Comparison of ENCODE assay signal across 1 cellular context in genomic region chr5:177094224-177095087, GRCh38.
TF ChIP-seq lines count a peak whose summit lies in the region.

No MANE protein-coding gene starts in this region.

TF ChIP-seq in HepG2, 621 proteins besides CTCF, POLR2A, EP300 and RAD21 (continued from another document and continues in another):
- TF ChIP-seq ZNF776 (CRISPR knock-in tag; IDR thresholded peaks at IDR 0.05) (0 out of 2 replicates have a peak, but pooled peaks have one; percentile 41), HINFP (CRISPR knock-in tag; IDR thresholded peaks at IDR 0.05; ENCODE audit: low read depth) (peak; percentile 66; the same call in 1 of the 2 replicates), KMT2A (CRISPR knock-in tag; IDR thresholded peaks at IDR 0.05) (no peak), NCOA2 (CRISPR knock-in tag; IDR thresholded peaks at IDR 0.05) (peak; percentile 73), ZMAT3 (CRISPR knock-in tag; conservative IDR thresholded peaks at IDR 0.05) (0 out of 2 replicates have a peak, but pooled peaks have one; percentile 8), THRA (CRISPR knock-in tag; IDR thresholded peaks at IDR 0.05; ENCODE audit: borderline replicate concordance) (peak; percentile 43; the same call in 1 of the 2 replicates), WIZ (CRISPR knock-in tag; IDR thresholded peaks at IDR 0.05) (no peak), LCORL (IDR thresholded peaks at IDR 0.05) (no peak), LCORL (CRISPR knock-in tag; IDR thresholded peaks at IDR 0.05) (peak; percentile 88), ZNF331 (CRISPR knock-in tag; IDR thresholded peaks at IDR 0.05) (0 out of 2 replicates have a peak, but pooled peaks have one; percentile 22), SKIL (CRISPR knock-in tag; IDR thresholded peaks at IDR 0.05; ENCODE audit: borderline replicate concordance) (peak; percentile 61), GATA4 (IDR thresholded peaks at IDR 0.05; ENCODE audit: borderline replicate concordance, low read depth) (0 out of 2 replicates have a peak, but pooled peaks have one; percentile 35), NR2C2 (CRISPR knock-in tag; IDR thresholded peaks at IDR 0.05; ENCODE audit: borderline replicate concordance) (peak; percentile 82), IKZF5 (CRISPR knock-in tag; IDR thresholded peaks at IDR 0.05) (0 out of 2 replicates have a peak, but pooled peaks have one; percentile 41), PCBP1 (IDR thresholded peaks at IDR 0.05; ENCODE audit: borderline replicate concordance, low read depth, low read length) (no peak), ZNF609 (CRISPR knock-in tag; IDR thresholded peaks at IDR 0.05; ENCODE audit: borderline replicate concordance) (peak; percentile 54; the same call in 1 of the 2 replicates), FOXC1 (CRISPR knock-in tag; IDR thresholded peaks at IDR 0.05; ENCODE audit: borderline replicate concordance) (peak; percentile 35; the same call in 1 of the 2 replicates), ZNF761 (CRISPR knock-in tag; conservative IDR thresholded peaks at IDR 0.05) (no peak; the same call in 1 of the 2 replicates), ZNF773 (CRISPR knock-in tag; IDR thresholded peaks at IDR 0.05; ENCODE audit: borderline replicate concordance) (no peak; the same call in 1 of the 2 replicates), KLF16 (CRISPR knock-in tag; IDR thresholded peaks at IDR 0.05) (peak in 1 of 2 experiments; percentile 73; a peak in 1 of 4 replicates), PAF1 (CRISPR knock-in tag; IDR thresholded peaks at IDR 0.05) (0 out of 2 replicates have a peak, but pooled peaks have one; percentile 27), PRDM15 (CRISPR knock-in tag; IDR thresholded peaks at IDR 0.05) (no peak), NR2F1 (CRISPR knock-in tag; IDR thresholded peaks at IDR 0.05) (peak; percentile 77 to 88), ZNF746 (CRISPR knock-in tag; IDR thresholded peaks at IDR 0.05) (no peak), KDM5B (CRISPR knock-in tag; IDR thresholded peaks at IDR 0.05; ENCODE audit: borderline replicate concordance) (peak; percentile 39; the same call in 1 of the 2 replicates), ZBTB38 (CRISPR knock-in tag; IDR thresholded peaks at IDR 0.05) (peak; percentile 77; the same call in 1 of the 2 replicates), ZFP82 (CRISPR knock-in tag; IDR thresholded peaks at IDR 0.05; ENCODE audit: borderline replicate concordance) (no peak), ARID4A (CRISPR knock-in tag; IDR thresholded peaks at IDR 0.05; ENCODE audit: borderline replicate concordance) (peak; percentile 87), ZNF34 (CRISPR knock-in tag; IDR thresholded peaks at IDR 0.05; ENCODE audit: borderline replicate concordance) (peak; percentile 56; the same call in 1 of the 2 replicates), TFE3 (CRISPR knock-in tag; IDR thresholded peaks at IDR 0.05) (0 out of 2 replicates have a peak, but pooled peaks have one; percentile 66), ESRRA (CRISPR knock-in tag; IDR thresholded peaks at IDR 0.05; ENCODE audit: low read depth) (peak; percentile 55; the same call in 1 of the 2 replicates), ZNF263 (CRISPR knock-in tag; IDR thresholded peaks at IDR 0.05) (peak; percentile 99), TCF12 (IDR thresholded peaks at IDR 0.05) (no peak), TCF12 (CRISPR knock-in tag; IDR thresholded peaks at IDR 0.05) (0 out of 2 replicates have a peak, but pooled peaks have one; percentile 34), EHMT2 (IDR thresholded peaks at IDR 0.05; ENCODE audit: borderline replicate concordance, low read depth, low read length) (no peak), CEBPB (IDR thresholded peaks at IDR 0.05; ENCODE audit: borderline replicate concordance, low read depth, low read length) (peak; percentile 94), ARNTL (CRISPR knock-in tag; IDR thresholded peaks at IDR 0.05) (peak; percentile 79)
